8 cellular contexts compared by ENCODE assay signal in the genomic region with DNA sequence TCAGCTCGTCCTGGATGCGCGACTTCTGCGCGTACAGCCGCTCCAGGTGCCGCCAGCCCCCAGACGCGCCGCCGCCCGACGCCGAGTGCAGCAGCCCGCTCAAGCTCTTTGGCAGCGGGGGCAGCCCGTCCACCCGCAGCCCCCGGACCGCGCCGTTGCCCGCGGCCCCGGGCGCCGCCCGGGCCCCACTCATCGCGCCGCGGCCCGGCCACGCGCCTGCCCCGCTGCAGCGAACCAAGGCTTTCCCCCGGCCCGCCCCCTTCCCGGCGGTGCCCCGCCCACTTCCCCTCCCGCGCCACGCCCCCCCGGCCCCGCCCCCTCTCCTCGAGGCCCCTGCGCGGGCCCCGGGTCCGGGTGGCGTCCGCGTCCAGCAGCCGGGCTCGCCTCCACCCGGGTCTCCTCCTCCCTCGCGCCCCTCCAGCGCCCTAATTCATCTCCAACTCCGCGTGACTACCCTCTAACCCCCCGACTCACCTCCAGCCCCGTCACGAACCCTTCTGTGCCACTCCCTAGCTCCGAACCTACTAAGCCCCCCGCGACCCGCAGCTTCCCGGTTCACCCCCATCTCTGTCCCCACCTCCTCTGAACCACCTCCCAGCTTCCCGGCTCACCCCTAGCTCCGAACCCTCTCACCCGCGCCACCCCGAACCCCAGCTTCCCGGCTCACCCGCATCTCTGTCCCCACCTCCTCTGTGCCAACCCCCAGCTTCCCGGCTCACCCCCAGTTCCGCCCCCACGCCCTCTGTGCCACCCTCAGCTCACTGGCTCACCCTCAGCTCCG. TPM values are rescaled to one million over a fixed set of nuclear protein-coding genes. Genes with fewer than 3 reads are reported as not detected.
DNase-seq lines count a peak whose midpoint lies in the region; ATAC-seq and TF ChIP-seq lines count a peak whose summit lies in the region.

A gene (minus strand): TSS at position 236 of the 781 bp plus-strand sequence. CDS start 43 bp downstream, at position 193.

- no peaks in the 10 kb centered on the region; the same call in 1 of the 2 replicates for H3K36me3 ChIP-seq in DOHH2 (ENCODE audit: control insufficient read depth, low read length)
- no peaks in the 10 kb centered on the region for H3K36me3 ChIP-seq in MM.1S (replicated peaks; ENCODE audit: insufficient read depth, low read length)
- H3K36me3 ChIP-seq in endocrine pancreas (ENCODE audit: control insufficient read depth, insufficient read depth, low read length) = no peaks in the 10 kb centered on the region

- H3K4me1 ChIP-seq in DOHH2 (ENCODE audit: control insufficient read depth, low read length) = peaks cover 31% of the 10 kb centered on the region
- H3K4me1 ChIP-seq in MM.1S (ENCODE audit: low read length) = peaks cover 11% of the 10 kb centered on the region; the same call in 1 of the 2 replicates
- H3K4me1 ChIP-seq in endocrine pancreas (ENCODE audit: control insufficient read depth, insufficient read depth, low read length) = no peaks in the 10 kb centered on the region
- H3K4me1 ChIP-seq in mononuclear cell (ENCODE audit: insufficient read depth, low read length) = peaks cover 39% of the 10 kb centered on the region

- H3K9me3 ChIP-seq in DOHH2 (ENCODE audit: control insufficient read depth, insufficient read depth, low read length) (no peaks in the 10 kb centered on the region), MM.1S (replicated peaks; ENCODE audit: insufficient read depth, low read length) (no peaks in the 10 kb centered on the region), endocrine pancreas (ENCODE audit: control insufficient read depth, low read length) (no peaks in the 10 kb centered on the region), mononuclear cell (ENCODE audit: low read depth, low read length) (peaks cover 11% of the 10 kb centered on the region)

- ATAC-seq in GM21619 (IDR thresholded peaks at IDR 0.05; ENCODE audit: unreplicated experiment) (peak; percentile 74), GM19324 (IDR thresholded peaks at IDR 0.05; ENCODE audit: low FRiP score, unreplicated experiment) (no peak)

- peak within 1 kb of the TSS; percentile 88 for H3K4me2 ChIP-seq in DOHH2 (ENCODE audit: low read length)
- H3K4me2 ChIP-seq in MM.1S (ENCODE audit: low read depth, low read length) = peak within 1 kb of the TSS; percentile 88

- H3K27ac ChIP-seq in DOHH2 (ENCODE audit: low read depth, low read length) = no peak within 1 kb of the TSS
- H3K27ac ChIP-seq in MM.1S (ENCODE audit: low read length) = no peak within 1 kb of the TSS

- peak within 1 kb of the TSS; percentile 87 for H3K4me3 ChIP-seq in DOHH2 (ENCODE audit: low read length)
- peak within 1 kb of the TSS; percentile 79 for H3K4me3 ChIP-seq in MM.1S (ENCODE audit: low read length)
- no peak within 1 kb of the TSS for H3K4me3 ChIP-seq in endocrine pancreas (ENCODE audit: control insufficient read depth, insufficient read depth, low read length)
- peak within 1 kb of the TSS; percentile 54 for H3K4me3 ChIP-seq in mononuclear cell (ENCODE audit: low read length)

- no peaks in the 10 kb centered on the region for H3F3A ChIP-seq in DOHH2 (ENCODE audit: control insufficient read depth, insufficient read depth)
- no peaks in the 10 kb centered on the region for H3F3A ChIP-seq in MM.1S (ENCODE audit: insufficient read depth, low read length)

- H3K79me2 ChIP-seq in DOHH2 (ENCODE audit: control insufficient read depth, low read length) (peaks cover 23% of the 10 kb centered on the region), MM.1S (ENCODE audit: low read length) (no peaks in the 10 kb centered on the region)

- peaks cover 37% of the 10 kb centered on the region for H3K27me3 ChIP-seq in DOHH2 (ENCODE audit: control insufficient read depth, low read length)
- no peaks in the 10 kb centered on the region; the same call in 1 of the 2 replicates for H3K27me3 ChIP-seq in MM.1S (replicated peaks; ENCODE audit: insufficient read depth, low read length)
- H3K27me3 ChIP-seq in endocrine pancreas (ENCODE audit: control insufficient read depth, insufficient read depth, low read length) = no peaks in the 10 kb centered on the region
- H3K27me3 ChIP-seq in mononuclear cell (ENCODE audit: insufficient read depth, low read length) = peaks cover 14% of the 10 kb centered on the region

- H2AFZ ChIP-seq in MM.1S (ENCODE audit: low read length) = peak within 1 kb of the TSS; percentile 96

- H4K20me1 ChIP-seq in DOHH2 (ENCODE audit: control insufficient read depth, insufficient read depth, low read depth, low read length) = peaks cover 8% of the 10 kb centered on the region; the same call in 1 of the 2 replicates
- H4K20me1 ChIP-seq in MM.1S (ENCODE audit: insufficient read depth, low read length) = no peaks in the 10 kb centered on the region

- H3K9ac ChIP-seq in MM.1S (ENCODE audit: low read length) = peak within 1 kb of the TSS; percentile 50; the same call in 1 of the 2 replicates
- peak within 1 kb of the TSS; percentile 57 for H3K9ac ChIP-seq in endocrine pancreas (ENCODE audit: control insufficient read depth, insufficient read depth, low read length)

- TF ChIP-seq CTCF in DOHH2 (IDR thresholded peaks at IDR 0.05; ENCODE audit: low read depth, low read length, poor library complexity, severe bottlenecking) = no peak
- no peak for TF ChIP-seq CTCF in MM.1S (IDR thresholded peaks at IDR 0.05; ENCODE audit: low read length)

- peak; percentile 69 for DNase-seq in MM.1S
- DNase-seq in activated CD8-positive, alpha-beta memory T cell treated with anti-CD3 and anti-CD28 coated beads for 1 hour (ENCODE audit: extremely low read depth in 1 of 2, low read depth in 1 of 2) = peak; percentile 32 to 69
- peak; percentile 66 to 67 for DNase-seq in stimulated activated CD8-positive, alpha-beta memory T cell treated with anti-CD3 and anti-CD28 coated beads, Interleukin-2, amount 100 ng/mL, for 48 hours (ENCODE audit: low read depth in 2 of 2)

- H3K9me2 ChIP-seq in DOHH2 (replicated peaks; ENCODE audit: control insufficient read depth, low read length) = no peaks in the 10 kb centered on the region
- H3K9me2 ChIP-seq in MM.1S (replicated peaks; ENCODE audit: insufficient read depth, low read length) = no peaks in the 10 kb centered on the region

RNA-seq across cellular contexts. Expression of the gene that starts here (rescaled TPM):
- 1.4 TPM for total RNA-seq in mononuclear cell
